In genomic region chr1:15501208-15502032, GRCh38 we compare ENCODE assay signal across 1 cellular context.
TF ChIP-seq lines count a peak whose summit lies in the region.

No MANE protein-coding gene starts in this region.

TF ChIP-seq in endothelial cell of umbilical vein, 7 proteins besides CTCF, POLR2A, EP300 and RAD21 (continued from another document):
- TF ChIP-seq JUN (IDR thresholded peaks at IDR 0.05; ENCODE audit: borderline replicate concordance, insufficient read depth, insufficient read length, low read depth) (no peak), EZH2 (IDR thresholded peaks at IDR 0.05; ENCODE audit: borderline replicate concordance, low read depth, low read length, severe bottlenecking) (no peak), MYC (IDR thresholded peaks at IDR 0.05; ENCODE audit: low read depth, low read length) (no peak)
